In genomic region chr13:75393839-75394238, GRCh38 we compare ENCODE assay signal across 26 cellular contexts.
"Had no signal": no experiment of that assay in that cellular context is flagged by ENCODE, and none has a peak within 500 bp of the region (broad histone marks: within the 10 kb centered on the region; RNA-seq: fewer than 3 reads in every experiment).

No MANE protein-coding gene starts in this region.

- H3K27ac ChIP-seq: epithelial cell of prostate, esophagus squamous epithelium, gastroesophageal sphincter, hepatocyte, right lobe of liver, thyroid gland, upper lobe of left lung, vagina, VCaP had no signal

- H2AFZ ChIP-seq: hepatocyte had no signal

- DNase-seq: activated CD4-positive, alpha-beta T cell treated with anti-CD3 and anti-CD28 coated beads, Interleukin-2, amount 10 ng/mL, durations not matched to agents 7 days and 5 days; activated CD8-positive, alpha-beta T cell treated with anti-CD3 and anti-CD28 coated beads for 36 hours; activated gamma-delta T cell treated with Interleukin-2 at 50 U/mL for 16 hours; activated naive CD4-positive, alpha-beta T cell treated with anti-CD3 and anti-CD28 coated beads, Interleukin-2, amount 50 U/mL, for 16 hours; activated T-cell treated with anti-CD3 and anti-CD28 coated beads, Interleukin-2, amount 50 U/mL, for 4 hours; anterior cingulate cortex; effector CD4-positive, alpha-beta T cell; esophagus squamous epithelium; islet precursor cell; left ventricle myocardium superior; mucosa of descending colon; right lobe of liver; small intestine; stimulated activated CD4-positive, alpha-beta T cell treated with anti-CD3 and anti-CD28 coated beads, Interleukin-4, amount 100 ng/mL, for 24 hours; substantia nigra; T-helper 9 cell; thyroid gland; upper lobe of left lung had no signal

- H3K4me2 ChIP-seq: hepatocyte had no signal

- H3K36me3 ChIP-seq: esophagus squamous epithelium, gastroesophageal sphincter, right lobe of liver, thyroid gland, upper lobe of left lung, vagina had no signal

- ATAC-seq: activated CD8-positive, alpha-beta T cell treated with anti-CD3 and anti-CD28 coated beads for 36 hours; activated T-cell treated with anti-CD3 and anti-CD28 coated beads, Interleukin-2, amount 50 U/mL, for 4 hours; activated T-helper 17 cell treated with anti-CD3 and anti-CD28 coated beads, Interleukin-2, amount 50 U/mL, for 72 hours; gastroesophageal sphincter; left ventricle myocardium superior; mucosa of descending colon; natural killer cell treated with Interleukin-12 subunit alpha and Interleukin-12 subunit beta and Interleukin-15 and Interleukin-18, amount 100 ng/mL, for 72 hours; right lobe of liver; stimulated activated effector memory CD8-positive, alpha-beta T cell treated with anti-CD3 and anti-CD28 coated beads, Interleukin-12 subunit alpha, Interleukin-12 subunit beta, amount 100 ng/mL, for 72 hours had no signal

- H3K27me3 ChIP-seq: esophagus squamous epithelium, gastroesophageal sphincter, hepatocyte, right lobe of liver, thyroid gland, upper lobe of left lung, vagina had no signal

- H3K4me1 ChIP-seq: esophagus squamous epithelium, vagina had no signal

- H3K4me3 ChIP-seq: esophagus squamous epithelium, gastroesophageal sphincter, hepatocyte, mucosa of descending colon, right lobe of liver, thyroid gland, upper lobe of left lung, vagina had no signal

- H3K9me3 ChIP-seq: mucosa of descending colon, right lobe of liver, thyroid gland, vagina had no signal
